8 cellular contexts compared by ENCODE assay signal in genomic region chr7:99500637-99501009, GRCh38. TPM values are rescaled to one million over a fixed set of nuclear protein-coding genes. Genes with fewer than 3 reads are reported as not detected.
A peak's percentile ranks its signal among the peaks of the same experiment; 100 is the strongest.
DNase-seq lines count a peak whose midpoint lies in the region; ATAC-seq, FAIRE-seq and TF ChIP-seq lines count a peak whose summit lies in the region.

No MANE protein-coding gene starts in this region.

- in situ Hi-C loops in GM12878 (cut with MboI), result no loop called here

- peaks cover 4% of the 10 kb centered on the region; the same call in 2 of the 3 replicates for H3K9me3 ChIP-seq in GM12878 (replicated peaks; ENCODE audit: control insufficient read depth, insufficient read depth, low read length)
- H3K9me3 ChIP-seq in tibial artery, result no peaks in the 10 kb centered on the region

- POLR2A ChIA-PET in activated CD4-positive, alpha-beta T cell treated with anti-CD3 and anti-CD28 coated beads, Interleukin-2, amount 10 ng/mL, durations not matched to agents 7 days and 5 days (lab: Charles Lee), result interaction anchor here (1.0 to 1.1 kb wide), 2 partner anchors 57 to 58 kb away, joined by 3 to 4 read pairs; partner anchors contain the start of gene ZNF655
- POLR2A ChIA-PET in GM12878 (lab: Charles Lee), result interaction anchor here (0.5 to 2.3 kb wide), 5 partner anchors 27 to 91 kb away, joined by 3 to 15 read pairs (median 3); partner anchors contain the start of genes BUD31 and ZNF655

- peak overlapping the region; percentile 94 for H3K9ac ChIP-seq in GM12878 (ENCODE audit: control insufficient read depth, insufficient read depth, low read length)

- peaks cover 28% of the 10 kb centered on the region for H3K4me1 Mint-ChIP-seq in activated CD4-positive, alpha-beta T cell treated with anti-CD3 and anti-CD28 coated beads, Interleukin-2, amount 10 ng/mL, durations not matched to agents 7 days and 5 days

- no peak for TF ChIP-seq RAD21 in GM12878 (IDR thresholded peaks at IDR 0.05; ENCODE audit: insufficient read depth, low read depth, low read length)

- RAD21 ChIA-PET in GM12878 (lab: Charles Lee; ENCODE audit: unreplicated experiment), result interaction anchor here (0.6 to 1.4 kb wide), 2 partner anchors 92 to 98 kb away, joined by 3 read pairs; partner anchors contain the start of genes BUD31 and PDAP1

- peaks cover 33% of the 10 kb centered on the region for H3K36me3 Mint-ChIP-seq in activated CD4-positive, alpha-beta T cell treated with anti-CD3 and anti-CD28 coated beads, Interleukin-2, amount 10 ng/mL, durations not matched to agents 7 days and 5 days (ENCODE audit: low read depth)

- BruUV-seq in GM12878 (replicated peaks; lab: Mats Ljungman, UMichigan), result no TSS peak

- H3K27me3 ChIP-seq in GM12878 (replicated peaks in 1 of 2; ENCODE audit: control insufficient read depth in 2 of 2, insufficient read depth in 2 of 2, low read length in 1 of 2) (no peaks in the 10 kb centered on the region), tibial artery (no peaks in the 10 kb centered on the region)

- CTCF ChIA-PET in activated CD4-positive, alpha-beta T cell treated with anti-CD3 and anti-CD28 coated beads, Interleukin-2, amount 10 ng/mL, durations not matched to agents 7 days and 5 days (lab: Charles Lee), result interaction anchor here (2.9 kb wide), 1 partner anchor 13 kb away, joined by 6 read pairs; no protein-coding TSS in a partner anchor
- CTCF ChIA-PET in GM12878 (lab: Yijun Ruan, JAX), result interaction anchor here (0.6 to 1.5 kb wide), 3 partner anchors 27 to 92 kb away, joined by 3 to 4 read pairs (median 3); partner anchors contain the start of genes BUD31, PDAP1 and ZNF655

- whole genome bisulfite sequencing in GM12878 (ENCODE audit: insufficient coverage, insufficient replicate concordance, low lambda C conversion rate, missing lambda C conversion rate), result 64% methylated on average over 16 of the region's 16 CpGs
- 51 to 56% methylated on average over 16 of the region's 16 CpGs for WGBS in lower leg skin, 2 donors

- H3K27ac ChIP-seq in GM12878 (ENCODE audit: control insufficient read depth, insufficient read depth) (peak overlapping the region; percentile 92), tibial artery (peak overlapping the region; percentile 95 to 97)

- H3K36me3 ChIP-seq in GM12878 (ENCODE audit: control insufficient read depth in 2 of 2, insufficient read depth in 2 of 2, low read length in 1 of 2), result peaks cover 0 to 10% of the 10 kb centered on the region in 2 experiments; a peak in 1 of 4 replicates
- peaks cover 12 to 30% (median 29%) of the 10 kb centered on the region in 3 donors for H3K36me3 ChIP-seq in tibial artery

- DNase-seq in activated CD4-positive, alpha-beta T cell treated with anti-CD3 and anti-CD28 coated beads, Interleukin-2, amount 10 ng/mL, durations not matched to agents 7 days and 5 days, result no peak
- DNase-seq in activated CD4-positive, alpha-beta T cell treated with anti-CD3 and anti-CD28 coated beads, Interleukin-2, amount 50 U/mL, for 1 hour, result no peak
- DNase-seq in GM12878 (ENCODE audit: low read depth, low spot score), result no peak
- no peak for DNase-seq in lower leg skin (ENCODE audit: low spot score in 2 of 2)
- DNase-seq in tibial artery, result peak in 1 of 2 donors; percentile 61
- no peak for DNase-seq in NCI-H2171 treated with DMSO at 0.1 percent for 48 hours (lab: John Stamatoyannopoulos, UW)
- no peak for DNase-seq in NCI-H226
- no peak for DNase-seq in DMS114 treated with DMSO at 0.1 percent for 48 hours (lab: John Stamatoyannopoulos, UW; ENCODE audit: unreplicated experiment)

- SMC1A ChIA-PET in GM12878 (lab: Charles Lee; ENCODE audit: uncharacterized antibody, unreplicated experiment), result no interaction called here

- H3K4me3 ChIP-seq in GM12878 (peak overlapping the region; percentile 95), lower leg skin (ENCODE audit: low read depth, poor library complexity, severe bottlenecking) (peak overlapping the region; percentile 98), tibial artery (peak overlapping the region; percentile 90 to 96)

- H3K4me1 ChIP-seq in GM12878 (ENCODE audit: control insufficient read depth, insufficient read depth, low read length) (no peaks in the 10 kb centered on the region), tibial artery (peaks cover 0 to 39% (median 28%) of the 10 kb centered on the region in 4 donors)

- intact Hi-C loops in GM12878 (cut with micrococcal nuclease; ENCODE audit: unreplicated experiment), result loop anchor here (2.0 kb wide), 2 partner anchors 28 to 58 kb away; partner anchors contain the start of genes ZNF655 and ZNF789
- intact Hi-C loops in lower leg skin (cut with DNase I; ENCODE audit: low total_unique reads), result no loop called here
- intact Hi-C loops in tibial artery (cut with DNase I; ENCODE audit: low total_unique reads), result loop anchor here (5.0 kb wide), 2 partner anchors 33 to 57 kb away; partner anchors contain the start of genes ATP5MF and ZNF655

- TF ChIP-seq EP300 in GM12878 (IDR thresholded peaks at IDR 0.05; ENCODE audit: borderline replicate concordance in 1 of 2, control insufficient read depth in 1 of 2, low read depth in 2 of 2, low read length in 2 of 2), result no peak

- no peak for TF ChIP-seq POLR2A in GM12878 (IDR thresholded peaks at IDR 0.05; ENCODE audit: low read depth, low read length)
- TF ChIP-seq POLR2A in lower leg skin (IDR thresholded peaks at IDR 0.05), result no peak

- H3K27ac Mint-ChIP-seq in activated CD4-positive, alpha-beta T cell treated with anti-CD3 and anti-CD28 coated beads, Interleukin-2, amount 10 ng/mL, durations not matched to agents 7 days and 5 days, result peak overlapping the region; percentile 100

- peaks cover 50% of the 10 kb centered on the region for H3K79me2 ChIP-seq in GM12878 (ENCODE audit: control insufficient read depth, insufficient read depth, low read length)

- TF ChIP-seq CTCF in GM12878 (IDR thresholded peaks at IDR 0.05 in 2 of 3, conservative IDR thresholded peaks at IDR 0.05 in 1 of 3; ENCODE audit: control insufficient read depth in 2 of 3, extremely low read depth in 1 of 3, insufficient read depth in 1 of 3, low read depth in 3 of 3, low read length in 3 of 3), result no peak
- no peak for TF ChIP-seq CTCF in lower leg skin (IDR thresholded peaks at IDR 0.05)
- TF ChIP-seq CTCF in tibial artery (IDR thresholded peaks at IDR 0.05), result no peak

- H3K4me2 ChIP-seq in GM12878 (ENCODE audit: control insufficient read depth, insufficient read depth), result peak overlapping the region; percentile 46

- ATAC-seq in GM12878, result no peak

- no peak for FAIRE-seq in GM12878 (lab: Jason Lieb, UNC)

- H4K20me1 ChIP-seq in GM12878 (ENCODE audit: control insufficient read depth, insufficient read depth), result no peaks in the 10 kb centered on the region

- H3K4me3 Mint-ChIP-seq in activated CD4-positive, alpha-beta T cell treated with anti-CD3 and anti-CD28 coated beads, Interleukin-2, amount 10 ng/mL, durations not matched to agents 7 days and 5 days, result peak overlapping the region; percentile 100

- peak overlapping the region; percentile 88 for H2AFZ ChIP-seq in GM12878 (ENCODE audit: control insufficient read depth, low read depth, low read length)

- no peaks in the 10 kb centered on the region for H3K27me3 Mint-ChIP-seq in activated CD4-positive, alpha-beta T cell treated with anti-CD3 and anti-CD28 coated beads, Interleukin-2, amount 10 ng/mL, durations not matched to agents 7 days and 5 days

- peaks cover 8% of the 10 kb centered on the region for H3K9me3 Mint-ChIP-seq in activated CD4-positive, alpha-beta T cell treated with anti-CD3 and anti-CD28 coated beads, Interleukin-2, amount 10 ng/mL, durations not matched to agents 7 days and 5 days

RNA-seq across cellular contexts. Expression of gene ZNF394, which starts 0.5 kb away (rescaled TPM):
- total RNA-seq in activated CD4-positive, alpha-beta T cell treated with anti-CD3 and anti-CD28 coated beads, Interleukin-2, amount 10 ng/mL, durations not matched to agents 7 days and 5 days, result 10 to 100 TPM; 52.1 to 53.1 TPM
- total RNA-seq in GM12878 (2013; cell fraction: nucleolus; rRNA removed), result 140 and 151 TPM in 2 replicates
- 25.8 and 28.4 TPM in 2 replicates for total RNA-seq in GM12878 (2014; rRNA removed)
- 24.9 and 26.3 TPM in 2 replicates for total RNA-seq in GM12878 (2014; rRNA removed; fragmentation: Illumina TruSeq; extraction: Trizol)
- total RNA-seq in GM12878 (2021), result 22.9 TPM in 2 replicates
- polyA plus RNA-seq in GM12878 (2011; ENCODE audit: low read depth), result 20.0 TPM
- 22.5 and 23.4 TPM in 2 replicates for polyA plus RNA-seq in GM12878 (2011; rRNA removed)
- polyA plus RNA-seq in GM12878 (2011; cell fraction: cytosol; rRNA removed), result 20.2 and 21.2 TPM in 2 replicates
- 16.2 and 17.1 TPM in 2 replicates for polyA plus RNA-seq in GM12878 (2011; cell fraction: nucleus; rRNA removed)
- 21.9 and 29.4 TPM in 2 replicates for polyA plus RNA-seq in GM12878 (2012)
- polyA plus RNA-seq in GM12878 (2014; fragmentation: Illumina TruSeq; extraction: Trizol), result 21.4 and 22.0 TPM in 2 replicates
- 1 to 10 TPM; 2.5 to 5.3 TPM for polyA plus RNA-seq in GM12878 (2014; fragmentation: Nextera tagmentation; extraction: Ambion mirVana)
- 15.4 and 18.1 TPM in 2 replicates for polyA plus RNA-seq in GM12878 (2014; rRNA removed)
- polyA plus RNA-seq in GM12878 (2016; fragmentation: Nextera tagmentation; extraction: Ambion mirVana), result 10 to 100 TPM; 23.8 to 26.8 TPM
- 29.6 and 32.4 TPM in 2 replicates for polyA minus RNA-seq in GM12878 (2011; rRNA and poly(A)+ RNA removed)
- 9.9 and 12.8 TPM in 2 replicates for polyA minus RNA-seq in GM12878 (2011; cell fraction: cytosol; rRNA and poly(A)+ RNA removed)
- 15.6 and 26.0 TPM in 2 replicates for polyA minus RNA-seq in GM12878 (2011; cell fraction: nucleus; rRNA and poly(A)+ RNA removed)
- 10 to 100 TPM; 26.2 to 55.0 (median 40.5) TPM for total RNA-seq in lower leg skin

RNA-seq across cellular contexts. Expression of gene ZKSCAN5, which starts 3.8 kb away (rescaled TPM):
- total RNA-seq in activated CD4-positive, alpha-beta T cell treated with anti-CD3 and anti-CD28 coated beads, Interleukin-2, amount 10 ng/mL, durations not matched to agents 7 days and 5 days, result 10 to 100 TPM; 14.1 to 15.2 TPM
- total RNA-seq in GM12878 (2013; cell fraction: nucleolus; rRNA removed), result 24.0 and 24.9 TPM in 2 replicates
- 9.0 TPM in 2 replicates for total RNA-seq in GM12878 (2014; rRNA removed)
- total RNA-seq in GM12878 (2014; rRNA removed; fragmentation: Illumina TruSeq; extraction: Trizol), result 10.0 and 10.1 TPM in 2 replicates
- total RNA-seq in GM12878 (2021), result 7.5 and 7.7 TPM in 2 replicates
- polyA plus RNA-seq in GM12878 (2011; ENCODE audit: low read depth), result 3.7 TPM
- polyA plus RNA-seq in GM12878 (2011; rRNA removed), result 9.5 and 11.4 TPM in 2 replicates
- polyA plus RNA-seq in GM12878 (2011; cell fraction: cytosol; rRNA removed), result 6.3 and 7.1 TPM in 2 replicates
- 10.7 and 11.3 TPM in 2 replicates for polyA plus RNA-seq in GM12878 (2011; cell fraction: nucleus; rRNA removed)
- polyA plus RNA-seq in GM12878 (2012), result 4.6 and 5.4 TPM in 2 replicates
- polyA plus RNA-seq in GM12878 (2014; fragmentation: Illumina TruSeq; extraction: Trizol), result 7.9 and 8.6 TPM in 2 replicates
- 1 to 10 TPM; 2.5 to 2.7 TPM for polyA plus RNA-seq in GM12878 (2014; fragmentation: Nextera tagmentation; extraction: Ambion mirVana)
- polyA plus RNA-seq in GM12878 (2014; rRNA removed), result 5.6 and 6.3 TPM in 2 replicates
- 1 to 10 TPM; 7.6 to 7.7 TPM for polyA plus RNA-seq in GM12878 (2016; fragmentation: Nextera tagmentation; extraction: Ambion mirVana)
- 16.4 and 18.0 TPM in 2 replicates for polyA minus RNA-seq in GM12878 (2011; rRNA and poly(A)+ RNA removed)
- polyA minus RNA-seq in GM12878 (2011; cell fraction: cytosol; rRNA and poly(A)+ RNA removed), result 4.7 and 7.2 TPM in 2 replicates
- polyA minus RNA-seq in GM12878 (2011; cell fraction: nucleus; rRNA and poly(A)+ RNA removed), result 6.9 and 10.8 TPM in 2 replicates
- total RNA-seq in lower leg skin, result 1 to 10 TPM; 3.9 to 6.7 (median 5.7) TPM

RNA-seq across cellular contexts. Expression of gene ZNF789, which starts 27.9 kb away (rescaled TPM):
- 10 to 100 TPM; 28.1 to 28.2 TPM for total RNA-seq in activated CD4-positive, alpha-beta T cell treated with anti-CD3 and anti-CD28 coated beads, Interleukin-2, amount 10 ng/mL, durations not matched to agents 7 days and 5 days
- total RNA-seq in GM12878 (2013; cell fraction: nucleolus; rRNA removed), result 59.3 and 60.0 TPM in 2 replicates
- total RNA-seq in GM12878 (2014; rRNA removed), result 22.7 and 27.5 TPM in 2 replicates
- 22.4 and 25.0 TPM in 2 replicates for total RNA-seq in GM12878 (2014; rRNA removed; fragmentation: Illumina TruSeq; extraction: Trizol)
- 17.2 and 19.9 TPM in 2 replicates for total RNA-seq in GM12878 (2021)
- 14.6 TPM for polyA plus RNA-seq in GM12878 (2011; ENCODE audit: low read depth)
- 44.6 and 53.1 TPM in 2 replicates for polyA plus RNA-seq in GM12878 (2011; rRNA removed)
- polyA plus RNA-seq in GM12878 (2011; cell fraction: cytosol; rRNA removed), result 23.4 and 24.4 TPM in 2 replicates
- 37.6 and 46.0 TPM in 2 replicates for polyA plus RNA-seq in GM12878 (2011; cell fraction: nucleus; rRNA removed)
- 17.3 and 20.1 TPM in 2 replicates for polyA plus RNA-seq in GM12878 (2012)
- 30.1 and 37.0 TPM in 2 replicates for polyA plus RNA-seq in GM12878 (2014; fragmentation: Illumina TruSeq; extraction: Trizol)
- 1 to 10 TPM; 5.6 to 6.0 TPM for polyA plus RNA-seq in GM12878 (2014; fragmentation: Nextera tagmentation; extraction: Ambion mirVana)
- 27.2 and 32.2 TPM in 2 replicates for polyA plus RNA-seq in GM12878 (2014; rRNA removed)
- 10 to 100 TPM; 18.4 to 19.6 TPM for polyA plus RNA-seq in GM12878 (2016; fragmentation: Nextera tagmentation; extraction: Ambion mirVana)
- polyA minus RNA-seq in GM12878 (2011; rRNA and poly(A)+ RNA removed), result 14.2 and 18.7 TPM in 2 replicates
- polyA minus RNA-seq in GM12878 (2011; cell fraction: cytosol; rRNA and poly(A)+ RNA removed), result 2.9 and 7.6 TPM in 2 replicates
- 14.0 and 29.2 TPM in 2 replicates for polyA minus RNA-seq in GM12878 (2011; cell fraction: nucleus; rRNA and poly(A)+ RNA removed)
- 1 to 10 TPM; 1.9 to 5.3 (median 3.3) TPM for total RNA-seq in lower leg skin

RNA-seq across cellular contexts. Expression of gene ATP5MF, which starts 34.7 kb away (rescaled TPM):
- total RNA-seq in activated CD4-positive, alpha-beta T cell treated with anti-CD3 and anti-CD28 coated beads, Interleukin-2, amount 10 ng/mL, durations not matched to agents 7 days and 5 days, result 100 to 1,000 TPM; 369 to 370 TPM
- total RNA-seq in GM12878 (2013; cell fraction: nucleolus; rRNA removed), result 47.5 and 59.0 TPM in 2 replicates
- total RNA-seq in GM12878 (2014; rRNA removed) (776 and 778 TPM in 2 replicates), GM12878 (2014; rRNA removed; fragmentation: Illumina TruSeq; extraction: Trizol) (1,085 and 1,144 TPM in 2 replicates), GM12878 (2021) (362 and 411 TPM in 2 replicates), lower leg skin (100 to 1,000 TPM; 332 to 806 (median 519) TPM)
- polyA plus RNA-seq in GM12878 (2011; ENCODE audit: low read depth), result 3,344 TPM
- polyA plus RNA-seq in GM12878 (2011; rRNA removed) (683 and 738 TPM in 2 replicates), GM12878 (2014; fragmentation: Illumina TruSeq; extraction: Trizol) (1,028 and 1,206 TPM in 2 replicates), GM12878 (2014; fragmentation: Nextera tagmentation; extraction: Ambion mirVana) (1,000 to 10,000 TPM; 2,087 to 2,478 TPM), GM12878 (2014; rRNA removed) (889 and 1,098 TPM in 2 replicates), GM12878 (2016; fragmentation: Nextera tagmentation; extraction: Ambion mirVana) (1,000 to 10,000 TPM; 1,301 to 1,381 TPM)
- 1,308 and 2,229 TPM in 2 replicates for polyA plus RNA-seq in GM12878 (2011; cell fraction: cytosol; rRNA removed)
- polyA plus RNA-seq in GM12878 (2011; cell fraction: nucleus; rRNA removed), result 463 and 565 TPM in 2 replicates
- polyA plus RNA-seq in GM12878 (2012), result 690 and 1,154 TPM in 2 replicates
- polyA minus RNA-seq in GM12878 (2011; rRNA and poly(A)+ RNA removed), result 167 and 250 TPM in 2 replicates
- polyA minus RNA-seq in GM12878 (2011; cell fraction: cytosol; rRNA and poly(A)+ RNA removed), result 105 and 129 TPM in 2 replicates
- polyA minus RNA-seq in GM12878 (2011; cell fraction: nucleus; rRNA and poly(A)+ RNA removed), result 34.3 and 38.1 TPM in 2 replicates

RNA-seq across cellular contexts. Expression of gene FAM200A, which starts 51.3 kb away (rescaled TPM):
- 1 to 10 TPM; 4.9 to 5.4 TPM for total RNA-seq in activated CD4-positive, alpha-beta T cell treated with anti-CD3 and anti-CD28 coated beads, Interleukin-2, amount 10 ng/mL, durations not matched to agents 7 days and 5 days
- total RNA-seq in GM12878 (2013; cell fraction: nucleolus; rRNA removed), result 14.0 and 14.3 TPM in 2 replicates
- total RNA-seq in GM12878 (2014; rRNA removed) (5.6 and 7.6 TPM in 2 replicates), GM12878 (2014; rRNA removed; fragmentation: Illumina TruSeq; extraction: Trizol) (7.6 and 8.0 TPM in 2 replicates), GM12878 (2021) (4.0 and 4.1 TPM in 2 replicates), lower leg skin (1 to 10 TPM; 4.3 to 8.8 (median 6.5) TPM)
- polyA plus RNA-seq in GM12878 (2011; ENCODE audit: low read depth), result 1.8 TPM
- polyA plus RNA-seq in GM12878 (2011; rRNA removed) (7.6 and 11.4 TPM in 2 replicates), GM12878 (2014; fragmentation: Illumina TruSeq; extraction: Trizol) (7.4 and 9.6 TPM in 2 replicates), GM12878 (2014; fragmentation: Nextera tagmentation; extraction: Ambion mirVana) (1 to 10 TPM; 2.7 to 3.1 TPM), GM12878 (2014; rRNA removed) (4.8 and 6.4 TPM in 2 replicates), GM12878 (2016; fragmentation: Nextera tagmentation; extraction: Ambion mirVana) (1 to 10 TPM; 6.6 to 9.0 TPM)
- polyA plus RNA-seq in GM12878 (2011; cell fraction: cytosol; rRNA removed), result 3.9 and 4.2 TPM in 2 replicates
- polyA plus RNA-seq in GM12878 (2011; cell fraction: nucleus; rRNA removed), result 2.1 and 2.4 TPM in 2 replicates
- polyA plus RNA-seq in GM12878 (2012), result 2.3 and 4.2 TPM in 2 replicates
- polyA minus RNA-seq in GM12878 (2011; rRNA and poly(A)+ RNA removed), result 2.7 and 3.1 TPM in 2 replicates
- polyA minus RNA-seq in GM12878 (2011; cell fraction: cytosol; rRNA and poly(A)+ RNA removed), result 2.5 TPM in 2 replicates
- 3.7 and 5.5 TPM in 2 replicates for polyA minus RNA-seq in GM12878 (2011; cell fraction: nucleus; rRNA and poly(A)+ RNA removed)
